In genomic region chr14:31286456-31287293, GRCh38 we compare ENCODE assay signal across 1 cellular context.
TF ChIP-seq lines count a peak whose summit lies in the region.

No MANE protein-coding gene starts in this region.

TF ChIP-seq in HepG2, 621 proteins besides CTCF, POLR2A, EP300 and RAD21 (continued from another document):
- TF ChIP-seq ZBTB10 (CRISPR knock-in tag; IDR thresholded peaks at IDR 0.05; ENCODE audit: borderline replicate concordance) (no peak), ZNF256 (CRISPR knock-in tag; conservative IDR thresholded peaks at IDR 0.05) (0 out of 2 replicates have a peak, but pooled peaks have one; percentile 4), MXD1 (CRISPR knock-in tag; IDR thresholded peaks at IDR 0.05) (peak; percentile 58; the same call in 1 of the 2 replicates), FLYWCH1 (CRISPR knock-in tag; IDR thresholded peaks at IDR 0.05) (0 out of 2 replicates have a peak, but pooled peaks have one; percentile 58), PRDM4 (CRISPR knock-in tag; IDR thresholded peaks at IDR 0.05; ENCODE audit: borderline replicate concordance) (no peak), ZBTB38 (CRISPR knock-in tag; IDR thresholded peaks at IDR 0.05) (peak; percentile 94), ZFAT (CRISPR knock-in tag; conservative IDR thresholded peaks at IDR 0.05) (no peak), MTF1 (CRISPR knock-in tag; IDR thresholded peaks at IDR 0.05) (no peak), SCMH1 (CRISPR knock-in tag; IDR thresholded peaks at IDR 0.05; ENCODE audit: borderline replicate concordance) (no peak), ZNF720 (CRISPR knock-in tag; IDR thresholded peaks at IDR 0.05) (no peak), KMT2A (CRISPR knock-in tag; IDR thresholded peaks at IDR 0.05) (no peak), ZNF713 (CRISPR knock-in tag; IDR thresholded peaks at IDR 0.05) (no peak), ZNF704 (CRISPR knock-in tag; IDR thresholded peaks at IDR 0.05; ENCODE audit: borderline replicate concordance) (peak; percentile 71; the same call in 1 of the 2 replicates), DDIT3 (CRISPR knock-in tag; IDR thresholded peaks at IDR 0.05) (no peak), FOXM1 (CRISPR knock-in tag; IDR thresholded peaks at IDR 0.05) (no peak), ZNF556 (CRISPR knock-in tag; IDR thresholded peaks at IDR 0.05; ENCODE audit: borderline replicate concordance) (no peak), ZNF225 (CRISPR knock-in tag; IDR thresholded peaks at IDR 0.05) (peak; percentile 95), BATF2 (CRISPR knock-in tag; IDR thresholded peaks at IDR 0.05) (0 out of 2 replicates have a peak, but pooled peaks have one; percentile 75), ZHX1 (CRISPR knock-in tag; IDR thresholded peaks at IDR 0.05; ENCODE audit: low read depth) (no peak), ZNF34 (CRISPR knock-in tag; IDR thresholded peaks at IDR 0.05; ENCODE audit: borderline replicate concordance) (no peak), ZNF569 (CRISPR knock-in tag; IDR thresholded peaks at IDR 0.05; ENCODE audit: borderline replicate concordance) (no peak), GFI1 (CRISPR knock-in tag; IDR thresholded peaks at IDR 0.05; ENCODE audit: borderline replicate concordance) (0 out of 2 replicates have a peak, but pooled peaks have one; percentile 25), MTERF4 (CRISPR knock-in tag; IDR thresholded peaks at IDR 0.05) (no peak; the same call in none of the 2 replicates), CCDC6 (CRISPR knock-in tag; IDR thresholded peaks at IDR 0.05) (peak; percentile 93), NFE2 (CRISPR knock-in tag; IDR thresholded peaks at IDR 0.05) (no peak), ATF7-NPFF (CRISPR knock-in tag; IDR thresholded peaks at IDR 0.05; ENCODE audit: low read depth) (no peak), PCBP1 (IDR thresholded peaks at IDR 0.05; ENCODE audit: borderline replicate concordance, low read depth, low read length) (no peak), PLSCR1 (CRISPR knock-in tag; IDR thresholded peaks at IDR 0.05; ENCODE audit: borderline replicate concordance) (0 out of 2 replicates have a peak, but pooled peaks have one; percentile 68), ZSCAN21 (CRISPR knock-in tag; IDR thresholded peaks at IDR 0.05; ENCODE audit: borderline replicate concordance) (no peak; the same call in 1 of the 2 replicates), ZNF737 (CRISPR knock-in tag; IDR thresholded peaks at IDR 0.05; ENCODE audit: borderline replicate concordance) (no peak; the same call in 1 of the 2 replicates), ZNF101 (CRISPR knock-in tag; IDR thresholded peaks at IDR 0.05; ENCODE audit: borderline replicate concordance, low read depth) (no peak), PRPF4 (IDR thresholded peaks at IDR 0.05; ENCODE audit: low read depth, low read length, poor library complexity, severe bottlenecking) (no peak), ZKSCAN1 (IDR thresholded peaks at IDR 0.05; ENCODE audit: low read length) (no peak), GABPA (IDR thresholded peaks at IDR 0.05; ENCODE audit: low read depth, low read length) (no peak), GABPA (CRISPR knock-in tag; IDR thresholded peaks at IDR 0.05; ENCODE audit: low read depth) (no peak), ZNF20 (CRISPR knock-in tag; IDR thresholded peaks at IDR 0.05) (no peak), ZNF251 (CRISPR knock-in tag; IDR thresholded peaks at IDR 0.05) (no peak), HIC2 (CRISPR knock-in tag; IDR thresholded peaks at IDR 0.05; ENCODE audit: low read depth) (no peak), ZNF33B (CRISPR knock-in tag; IDR thresholded peaks at IDR 0.05) (peak; percentile 93)
